In the genomic region with DNA sequence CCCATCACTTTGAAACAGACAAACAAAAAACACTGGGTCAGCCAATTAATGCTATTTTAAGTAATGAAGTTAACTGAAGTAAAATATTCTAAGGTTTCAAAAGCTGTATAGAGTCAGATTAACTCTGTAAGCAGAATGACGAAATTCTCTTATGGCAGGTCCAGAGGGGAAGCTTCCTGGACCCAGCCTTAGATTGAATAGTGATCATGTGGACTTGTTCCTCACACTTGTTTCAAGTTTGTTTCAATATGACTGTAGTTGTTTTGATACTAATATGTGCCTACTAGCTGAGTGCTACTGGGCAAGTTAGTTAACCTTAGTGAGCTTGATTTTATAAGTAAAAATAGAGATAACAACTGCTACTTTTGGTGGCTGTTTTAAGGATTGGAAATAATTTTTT, we compare ENCODE assay signal across 22 cellular contexts. TPM values are rescaled to one million over a fixed set of nuclear protein-coding genes. Genes with fewer than 3 reads are reported as not detected.
A peak's percentile ranks its signal among the peaks of the same experiment; 100 is the strongest.
DNase-seq lines count a peak whose midpoint lies in the region; ATAC-seq and TF ChIP-seq lines count a peak whose summit lies in the region.
"Had no signal": no experiment of that assay in that cellular context is flagged by ENCODE, and none has a peak within 500 bp of the region (broad histone marks: within the 10 kb centered on the region; RNA-seq: fewer than 3 reads in every experiment).

No MANE protein-coding gene starts in this region.

- intact Hi-C loops in uterus (cut with DNase I; ENCODE audit: low total_unique reads), result no loop called here

- H2AFZ ChIP-seq in OCI-LY3 (ENCODE audit: low read depth, low read length), result no peak overlapping the region

- H3K9me3 ChIP-seq in OCI-LY3 (ENCODE audit: insufficient read depth, low read length) (no peaks in the 10 kb centered on the region), uterus (no peaks in the 10 kb centered on the region)
- H3K9me3 ChIP-seq: gastroesophageal sphincter, sigmoid colon had no signal

- DNase-seq in Ammon's horn (ENCODE audit: low spot score) (peak; percentile 36), NCI-H1092 (lab: John Stamatoyannopoulos, UW) (no peak), uterus (no peak)
- DNase-seq in activated CD4-positive, alpha-beta T cell treated with anti-CD3 and anti-CD28 coated beads for 48 hours, result no peak
- DNase-seq in effector CD4-positive, alpha-beta T cell, result no peak
- DNase-seq: ACHN; activated CD8-positive, alpha-beta memory T cell treated with anti-CD3 and anti-CD28 coated beads, Interleukin-2, amount 50 U/mL, for 48 hours; activated effector memory CD4-positive, alpha-beta T cell treated with anti-CD3 and anti-CD28 coated beads, Interleukin-2, amount 50 U/mL, for 16 hours; CD4-positive, alpha-beta T cell; DMS79; erythroblast; Kasumi-1; NCI-H1694; NCI-H82; sigmoid colon; stimulated activated naive CD4-positive, alpha-beta T cell treated with Interleukin-2 at 50 U/mL for 16 hours; trophoblast cell had no signal

- H4K20me1 ChIP-seq in OCI-LY3 (ENCODE audit: insufficient read depth, low read length), result no peaks in the 10 kb centered on the region

- H3K4me3 ChIP-seq in OCI-LY3 (ENCODE audit: low read length) (no peak overlapping the region), uterus (no peak overlapping the region)
- H3K4me3 ChIP-seq: gastroesophageal sphincter, sigmoid colon had no signal

- TF ChIP-seq POLR2A in uterus (IDR thresholded peaks at IDR 0.05), result no peak

- H3K27me3 ChIP-seq in OCI-LY3 (ENCODE audit: low read depth, low read length) (no peaks in the 10 kb centered on the region), uterus (no peaks in the 10 kb centered on the region)
- H3K27me3 ChIP-seq: gastroesophageal sphincter, sigmoid colon had no signal

- H3K9ac ChIP-seq in OCI-LY3 (ENCODE audit: low read length), result no peak overlapping the region

- H3K36me3 ChIP-seq in OCI-LY3 (replicated peaks; ENCODE audit: low read depth, low read length), result no peaks in the 10 kb centered on the region
- H3K36me3 ChIP-seq in uterus, result no peaks in the 10 kb centered on the region
- H3K36me3 ChIP-seq: gastroesophageal sphincter, sigmoid colon had no signal

- peaks cover 16% of the 10 kb centered on the region for H3K4me1 ChIP-seq in OCI-LY3 (ENCODE audit: low read length)
- no peaks in the 10 kb centered on the region for H3K4me1 ChIP-seq in uterus
- H3K4me1 ChIP-seq: gastroesophageal sphincter, sigmoid colon had no signal

- H3K4me2 ChIP-seq in OCI-LY3 (ENCODE audit: low read length), result peak overlapping the region; percentile 33; the same call in 1 of the 2 replicates

- no peaks in the 10 kb centered on the region for H3K79me2 ChIP-seq in OCI-LY3 (ENCODE audit: low read length)

- ATAC-seq in GM18867 (IDR thresholded peaks at IDR 0.05; ENCODE audit: unreplicated experiment) (peak; percentile 65), HG03095 (IDR thresholded peaks at IDR 0.05; ENCODE audit: unreplicated experiment) (peak; percentile 79)
- ATAC-seq: gastroesophageal sphincter, left lobe of liver had no signal

- no peak for TF ChIP-seq CTCF in OCI-LY3 (IDR thresholded peaks at IDR 0.05; ENCODE audit: low read depth, low read length)
- TF ChIP-seq CTCF in uterus (IDR thresholded peaks at IDR 0.05), result no peak

- H3K27ac ChIP-seq in OCI-LY3 (ENCODE audit: low read length) (no peak overlapping the region), uterus (no peak overlapping the region)
- H3K27ac ChIP-seq: gastroesophageal sphincter, sigmoid colon had no signal

RNA-seq across cellular contexts. Expression of a gene that starts 32.6 kb away (rescaled TPM):
- 1 to 10 TPM in 3 of 4 donors, under 1 TPM in 1; 0.26 to 4.5 (median 1.8) TPM for total RNA-seq in uterus

RNA-seq across cellular contexts. Expression of a gene that starts 50.3 kb away (rescaled TPM):
- total RNA-seq in uterus, result 10 to 100 TPM; 18.4 to 50.5 (median 31.1) TPM
